In genomic region chr10:32943395-32943794, GRCh38 we compare ENCODE assay signal across 10 cellular contexts. TPM values are rescaled to one million over a fixed set of nuclear protein-coding genes. Genes with fewer than 3 reads are reported as not detected.
DNase-seq lines count a peak whose midpoint lies in the region; ATAC-seq and TF ChIP-seq lines count a peak whose summit lies in the region.
"Had no signal": no experiment of that assay in that cellular context is flagged by ENCODE, and none has a peak within 500 bp of the region (broad histone marks: within the 10 kb centered on the region; RNA-seq: fewer than 3 reads in every experiment).

No MANE protein-coding gene starts in this region.

- H3K36me3 ChIP-seq in right atrium auricular region (no peaks in the 10 kb centered on the region), Panc1 (ENCODE audit: control insufficient read depth, insufficient read depth, low read length) (no peaks in the 10 kb centered on the region)

- BruUV-seq in Panc1 (replicated peaks; lab: Mats Ljungman, UMichigan), result no TSS peak

- TF ChIP-seq CTCF in right atrium auricular region (IDR thresholded peaks at IDR 0.05), result no peak
- no peak for TF ChIP-seq CTCF in Panc1 (IDR thresholded peaks at IDR 0.05)
- no peak for TF ChIP-seq CTCF in type B pancreatic cell (conservative IDR thresholded peaks at IDR 0.05)
- TF ChIP-seq CTCF in omental fat pad (IDR thresholded peaks at IDR 0.05), result no peak

- peaks cover 5% of the 10 kb centered on the region for H3K9me3 Mint-ChIP-seq in type B pancreatic cell

- no peaks in the 10 kb centered on the region for H3K27me3 ChIP-seq in right atrium auricular region
- H3K27me3 ChIP-seq in Panc1 (ENCODE audit: control insufficient read depth, insufficient read depth, low read length), result no peaks in the 10 kb centered on the region

- CTCF ChIA-PET in Panc1 (lab: Charles Lee), result no interaction called here

- peaks cover 0 to 76% of the 10 kb centered on the region in 2 donors for H3K4me1 ChIP-seq in right atrium auricular region
- H3K4me1 ChIP-seq in Panc1 (ENCODE audit: control insufficient read depth, insufficient read depth, low read length), result peaks cover 93% of the 10 kb centered on the region

- no peaks in the 10 kb centered on the region for H3K27me3 Mint-ChIP-seq in type B pancreatic cell

- H3K4me3 ChIP-seq in right atrium auricular region (no peak overlapping the region), Panc1 (ENCODE audit: low read depth in 2 of 2, low read length in 2 of 2) (peak overlapping the region; percentile 4 to 28; a peak in 3 of 4 replicates)
- H3K4me3 ChIP-seq: skin epidermis had no signal

- peak; percentile 52 for ATAC-seq in HG02840 (IDR thresholded peaks at IDR 0.05; ENCODE audit: low FRiP score, unreplicated experiment)
- ATAC-seq in Panc1, result no peak
- no peak for ATAC-seq in omental fat pad (ENCODE audit: low FRiP score)
- ATAC-seq in GM19397 (IDR thresholded peaks at IDR 0.05; ENCODE audit: unreplicated experiment), result no peak

- H3K27ac ChIP-seq in right atrium auricular region (peak overlapping the region; percentile 33 to 36), Panc1 (ENCODE audit: low read length) (peak overlapping the region; percentile 100)
- H3K27ac ChIP-seq: C4-2B had no signal

- peak overlapping the region; percentile 44 for H3K27ac Mint-ChIP-seq in type B pancreatic cell

- no peaks in the 10 kb centered on the region for H3K9me3 ChIP-seq in right atrium auricular region
- H3K9me3 ChIP-seq in Panc1 (ENCODE audit: control insufficient read depth, insufficient read depth, low read depth, low read length), result no peaks in the 10 kb centered on the region

- no peak overlapping the region for H3K4me3 Mint-ChIP-seq in type B pancreatic cell

- H3K4me1 Mint-ChIP-seq in type B pancreatic cell (ENCODE audit: unreplicated experiment), result peaks cover 42% of the 10 kb centered on the region

- in situ Hi-C loops in Panc1 (cut with HindIII; ENCODE audit: low pct_unique_long_range_greater_than_20kb, low sequenced_read_pairs), result no loop called here

- H3K36me3 Mint-ChIP-seq in type B pancreatic cell, result peaks cover 27% of the 10 kb centered on the region

- intact Hi-C loops in cardiac septum (cut with DNase I), result no loop called here
- intact Hi-C loops in Panc1 (cut with micrococcal nuclease; ENCODE audit: unreplicated experiment), result no loop called here

- POLR2A ChIA-PET in Panc1 (lab: Charles Lee), result no interaction called here

- no peak for DNase-seq in right atrium auricular region (ENCODE audit: low spot score)
- no peak for DNase-seq in cardiac septum (ENCODE audit: low spot score)
- no peak for DNase-seq in Panc1 (ENCODE audit: low read depth, low spot score)
- no peak for DNase-seq in type B pancreatic cell (ENCODE audit: extremely low spot score, unreplicated experiment)
- no peak for DNase-seq in omental fat pad (ENCODE audit: low spot score)
- DNase-seq in foreskin melanocyte, result no peak

RNA-seq across cellular contexts. Expression of gene ITGB1, which starts 14.6 kb away (rescaled TPM):
- total RNA-seq in right atrium auricular region (1,000 to 10,000 TPM in 1 of 2 donors, 100 to 1,000 TPM in 1; 454 to 1,054 TPM), cardiac septum (715 TPM), Panc1 (2021; ENCODE audit: unreplicated experiment) (803 TPM), type B pancreatic cell (ENCODE audit: low replicate concordance) (224 and 240 TPM in 2 replicates), omental fat pad (100 to 1,000 TPM; 527 to 873 (median 677) TPM)
- 484 TPM for polyA plus RNA-seq in Panc1 (2012; ENCODE audit: insufficient read length)

Comparison
In these comparisons a context has a peak if more than half of its experiments do, and no peak if none do; other contexts are left out.
1. H3K4me3 ChIP-seq: peak in Panc1 (2 of 2); none in right atrium auricular region (0 of 2).